Comparison of ENCODE assay signal across 1 cellular context in genomic region chr15:74422723-74423442, GRCh38.
TF ChIP-seq lines count a peak whose summit lies in the region.

No MANE protein-coding gene starts in this region.

TF ChIP-seq in HepG2, 621 proteins besides CTCF, POLR2A, EP300 and RAD21 (continued from another document and continues in another):
- no peak for TF ChIP-seq NFAT5 (CRISPR knock-in tag; IDR thresholded peaks at IDR 0.05)
- TF ChIP-seq, protein P1, sequence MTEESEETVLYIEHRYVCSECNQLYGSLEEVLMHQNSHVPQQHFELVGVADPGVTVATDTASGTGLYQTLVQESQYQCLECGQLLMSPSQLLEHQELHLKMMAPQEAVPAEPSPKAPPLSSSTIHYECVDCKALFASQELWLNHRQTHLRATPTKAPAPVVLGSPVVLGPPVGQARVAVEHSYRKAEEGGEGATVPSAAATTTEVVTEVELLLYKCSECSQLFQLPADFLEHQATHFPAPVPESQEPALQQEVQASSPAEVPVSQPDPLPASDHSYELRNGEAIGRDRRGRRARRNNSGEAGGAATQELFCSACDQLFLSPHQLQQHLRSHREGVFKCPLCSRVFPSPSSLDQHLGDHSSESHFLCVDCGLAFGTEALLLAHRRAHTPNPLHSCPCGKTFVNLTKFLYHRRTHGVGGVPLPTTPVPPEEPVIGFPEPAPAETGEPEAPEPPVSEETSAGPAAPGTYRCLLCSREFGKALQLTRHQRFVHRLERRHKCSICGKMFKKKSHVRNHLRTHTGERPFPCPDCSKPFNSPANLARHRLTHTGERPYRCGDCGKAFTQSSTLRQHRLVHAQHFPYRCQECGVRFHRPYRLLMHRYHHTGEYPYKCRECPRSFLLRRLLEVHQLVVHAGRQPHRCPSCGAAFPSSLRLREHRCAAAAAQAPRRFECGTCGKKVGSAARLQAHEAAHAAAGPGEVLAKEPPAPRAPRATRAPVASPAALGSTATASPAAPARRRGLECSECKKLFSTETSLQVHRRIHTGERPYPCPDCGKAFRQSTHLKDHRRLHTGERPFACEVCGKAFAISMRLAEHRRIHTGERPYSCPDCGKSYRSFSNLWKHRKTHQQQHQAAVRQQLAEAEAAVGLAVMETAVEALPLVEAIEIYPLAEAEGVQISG (CRISPR knock-in tag; IDR thresholded peaks at IDR 0.05): no peak; the same call in 1 of the 2 replicates
- no peak for TF ChIP-seq SMAD3 (CRISPR knock-in tag; IDR thresholded peaks at IDR 0.05)
- TF ChIP-seq, protein P2, sequence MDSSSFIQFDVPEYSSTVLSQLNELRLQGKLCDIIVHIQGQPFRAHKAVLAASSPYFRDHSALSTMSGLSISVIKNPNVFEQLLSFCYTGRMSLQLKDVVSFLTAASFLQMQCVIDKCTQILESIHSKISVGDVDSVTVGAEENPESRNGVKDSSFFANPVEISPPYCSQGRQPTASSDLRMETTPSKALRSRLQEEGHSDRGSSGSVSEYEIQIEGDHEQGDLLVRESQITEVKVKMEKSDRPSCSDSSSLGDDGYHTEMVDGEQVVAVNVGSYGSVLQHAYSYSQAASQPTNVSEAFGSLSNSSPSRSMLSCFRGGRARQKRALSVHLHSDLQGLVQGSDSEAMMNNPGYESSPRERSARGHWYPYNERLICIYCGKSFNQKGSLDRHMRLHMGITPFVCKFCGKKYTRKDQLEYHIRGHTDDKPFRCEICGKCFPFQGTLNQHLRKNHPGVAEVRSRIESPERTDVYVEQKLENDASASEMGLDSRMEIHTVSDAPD (CRISPR knock-in tag; IDR thresholded peaks at IDR 0.05): peak; percentile 29; the same call in 1 of the 2 replicates
- TF ChIP-seq FOXA1 (IDR thresholded peaks at IDR 0.05): no peak
- TF ChIP-seq FOXA1 (CRISPR knock-in tag; IDR thresholded peaks at IDR 0.05): no peak
- TF ChIP-seq, protein P3, sequence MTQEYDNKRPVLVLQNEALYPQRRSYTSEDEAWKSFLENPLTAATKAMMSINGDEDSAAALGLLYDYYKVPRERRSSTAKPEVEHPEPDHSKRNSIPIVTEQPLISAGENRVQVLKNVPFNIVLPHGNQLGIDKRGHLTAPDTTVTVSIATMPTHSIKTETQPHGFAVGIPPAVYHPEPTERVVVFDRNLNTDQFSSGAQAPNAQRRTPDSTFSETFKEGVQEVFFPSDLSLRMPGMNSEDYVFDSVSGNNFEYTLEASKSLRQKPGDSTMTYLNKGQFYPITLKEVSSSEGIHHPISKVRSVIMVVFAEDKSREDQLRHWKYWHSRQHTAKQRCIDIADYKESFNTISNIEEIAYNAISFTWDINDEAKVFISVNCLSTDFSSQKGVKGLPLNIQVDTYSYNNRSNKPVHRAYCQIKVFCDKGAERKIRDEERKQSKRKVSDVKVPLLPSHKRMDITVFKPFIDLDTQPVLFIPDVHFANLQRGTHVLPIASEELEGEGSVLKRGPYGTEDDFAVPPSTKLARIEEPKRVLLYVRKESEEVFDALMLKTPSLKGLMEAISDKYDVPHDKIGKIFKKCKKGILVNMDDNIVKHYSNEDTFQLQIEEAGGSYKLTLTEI (CRISPR knock-in tag; conservative IDR thresholded peaks at IDR 0.05): no peak
- no peak for TF ChIP-seq ZKSCAN5 (CRISPR knock-in tag; IDR thresholded peaks at IDR 0.05)
- TF ChIP-seq ZNF275 (CRISPR knock-in tag; IDR thresholded peaks at IDR 0.05; ENCODE audit: borderline replicate concordance): no peak
- no peak for TF ChIP-seq HMGA1 (CRISPR knock-in tag; conservative IDR thresholded peaks at IDR 0.05)
- no peak for TF ChIP-seq ZNF205 (CRISPR knock-in tag; IDR thresholded peaks at IDR 0.05)
- no peak for TF ChIP-seq ZNF10 (CRISPR knock-in tag; IDR thresholded peaks at IDR 0.05; ENCODE audit: borderline replicate concordance, low read depth)
- TF ChIP-seq TP53 (CRISPR knock-in tag; conservative IDR thresholded peaks at IDR 0.05): no peak
- no peak for TF ChIP-seq IRX3 (CRISPR knock-in tag; IDR thresholded peaks at IDR 0.05; ENCODE audit: borderline replicate concordance, low read depth)
- peak; percentile 80 for TF ChIP-seq FOSL2 (CRISPR knock-in tag; IDR thresholded peaks at IDR 0.05)
- no peak for TF ChIP-seq ZNF7 (CRISPR knock-in tag; IDR thresholded peaks at IDR 0.05)
- TF ChIP-seq ZMYM4 (CRISPR knock-in tag; IDR thresholded peaks at IDR 0.05): no peak
- TF ChIP-seq XBP1 (CRISPR knock-in tag; IDR thresholded peaks at IDR 0.05): no peak
- TF ChIP-seq ZNF839 (CRISPR knock-in tag; IDR thresholded peaks at IDR 0.05; ENCODE audit: borderline replicate concordance): no peak
- TF ChIP-seq PRDM10 (CRISPR knock-in tag; IDR thresholded peaks at IDR 0.05; ENCODE audit: low read depth): peak; percentile 83; the same call in 1 of the 2 replicates
- TF ChIP-seq HOXA5 (CRISPR knock-in tag; IDR thresholded peaks at IDR 0.05): no peak
- no peak for TF ChIP-seq BHLHE40 (IDR thresholded peaks at IDR 0.05; ENCODE audit: low read length)
- no peak for TF ChIP-seq NFIC (IDR thresholded peaks at IDR 0.05; ENCODE audit: low read length)
- peak; percentile 63 for TF ChIP-seq MAZ (IDR thresholded peaks at IDR 0.05; ENCODE audit: borderline replicate concordance, low read depth, low read length)
- no peak for TF ChIP-seq MAZ (CRISPR knock-in tag; IDR thresholded peaks at IDR 0.05; ENCODE audit: low read depth)
- TF ChIP-seq, protein P4, sequence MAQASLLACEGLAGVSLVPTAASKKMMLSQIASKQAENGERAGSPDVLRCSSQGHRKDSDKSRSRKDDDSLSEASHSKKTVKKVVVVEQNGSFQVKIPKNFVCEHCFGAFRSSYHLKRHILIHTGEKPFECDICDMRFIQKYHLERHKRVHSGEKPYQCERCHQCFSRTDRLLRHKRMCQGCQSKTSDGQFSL (CRISPR knock-in tag; IDR thresholded peaks at IDR 0.05): peak; percentile 63
- TF ChIP-seq NR3C1 (CRISPR knock-in tag; IDR thresholded peaks at IDR 0.05): no peak
- TF ChIP-seq, protein P5, sequence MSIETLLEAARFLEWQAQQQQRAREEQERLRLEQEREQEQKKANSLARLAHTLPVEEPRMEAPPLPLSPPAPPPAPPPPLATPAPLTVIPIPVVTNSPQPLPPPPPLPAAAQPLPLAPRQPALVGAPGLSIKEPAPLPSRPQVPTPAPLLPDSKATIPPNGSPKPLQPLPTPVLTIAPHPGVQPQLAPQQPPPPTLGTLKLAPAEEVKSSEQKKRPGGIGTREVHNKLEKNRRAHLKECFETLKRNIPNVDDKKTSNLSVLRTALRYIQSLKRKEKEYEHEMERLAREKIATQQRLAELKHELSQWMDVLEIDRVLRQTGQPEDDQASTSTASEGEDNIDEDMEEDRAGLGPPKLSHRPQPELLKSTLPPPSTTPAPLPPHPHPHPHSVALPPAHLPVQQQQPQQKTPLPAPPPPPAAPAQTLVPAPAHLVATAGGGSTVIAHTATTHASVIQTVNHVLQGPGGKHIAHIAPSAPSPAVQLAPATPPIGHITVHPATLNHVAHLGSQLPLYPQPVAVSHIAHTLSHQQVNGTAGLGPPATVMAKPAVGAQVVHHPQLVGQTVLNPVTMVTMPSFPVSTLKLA (IDR thresholded peaks at IDR 0.05): no peak
- TF ChIP-seq, protein P6, sequence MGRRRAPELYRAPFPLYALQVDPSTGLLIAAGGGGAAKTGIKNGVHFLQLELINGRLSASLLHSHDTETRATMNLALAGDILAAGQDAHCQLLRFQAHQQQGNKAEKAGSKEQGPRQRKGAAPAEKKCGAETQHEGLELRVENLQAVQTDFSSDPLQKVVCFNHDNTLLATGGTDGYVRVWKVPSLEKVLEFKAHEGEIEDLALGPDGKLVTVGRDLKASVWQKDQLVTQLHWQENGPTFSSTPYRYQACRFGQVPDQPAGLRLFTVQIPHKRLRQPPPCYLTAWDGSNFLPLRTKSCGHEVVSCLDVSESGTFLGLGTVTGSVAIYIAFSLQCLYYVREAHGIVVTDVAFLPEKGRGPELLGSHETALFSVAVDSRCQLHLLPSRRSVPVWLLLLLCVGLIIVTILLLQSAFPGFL (CRISPR knock-in tag; IDR thresholded peaks at IDR 0.05): no peak
- TF ChIP-seq CBX2 (IDR thresholded peaks at IDR 0.05; ENCODE audit: low read depth, low read length): no peak
- TF ChIP-seq CBX2 (CRISPR knock-in tag; IDR thresholded peaks at IDR 0.05; ENCODE audit: low read depth): no peak
- no peak for TF ChIP-seq THRA (CRISPR knock-in tag; IDR thresholded peaks at IDR 0.05; ENCODE audit: borderline replicate concordance)
- TF ChIP-seq EZH2 (conservative IDR thresholded peaks at IDR 0.05; ENCODE audit: low read depth, low read length): no peak
- TF ChIP-seq ZUFSP (CRISPR knock-in tag; IDR thresholded peaks at IDR 0.05; ENCODE audit: borderline replicate concordance): no peak
- no peak for TF ChIP-seq ZNF432 (CRISPR knock-in tag; IDR thresholded peaks at IDR 0.05; ENCODE audit: borderline replicate concordance)
